Comparison of ENCODE assay signal across 23 cellular contexts in genomic region chr2:145156199-145156598, GRCh38.
A peak's percentile ranks its signal among the peaks of the same experiment; 100 is the strongest.
DNase-seq lines count a peak whose midpoint lies in the region; ATAC-seq, FAIRE-seq and TF ChIP-seq lines count a peak whose summit lies in the region.
"Had no signal": no experiment of that assay in that cellular context is flagged by ENCODE, and none has a peak within 500 bp of the region (broad histone marks: within the 10 kb centered on the region; RNA-seq: fewer than 3 reads in every experiment).

No MANE protein-coding gene starts in this region.

- peaks cover 22% of the 10 kb centered on the region for H3K4me1 Mint-ChIP-seq in mesothelial cell of epicardium
- H3K4me1 Mint-ChIP-seq in CD4-positive, alpha-beta T cell (ENCODE audit: low read depth) = no peaks in the 10 kb centered on the region
- H3K4me1 Mint-ChIP-seq: GM23338, T-cell had no signal

- no peak for FAIRE-seq in A549 (lab: Jason Lieb, UNC)
- no peak for FAIRE-seq in K562 (lab: Jason Lieb, UNC)
- FAIRE-seq: GM12878 had no signal

- no peaks in the 10 kb centered on the region for H3K27me3 ChIP-seq in K562 (ENCODE audit: control insufficient read depth in 2 of 2, insufficient read depth in 2 of 2, low read length in 2 of 2)
- no peaks in the 10 kb centered on the region for H3K27me3 ChIP-seq in CD4-positive, alpha-beta T cell (ENCODE audit: control insufficient read depth, insufficient read depth, low read length)
- H3K27me3 ChIP-seq: MG63 had no signal

- 55% methylated on average over 2 of the region's 2 CpGs for WGBS in A549 (ENCODE audit: missing lambda C conversion rate)
- 50% methylated on average over 2 of the region's 2 CpGs for WGBS in K562 (ENCODE audit: insufficient coverage, low coverage, missing lambda C conversion rate)

- H3K9me3 ChIP-seq in A549 = no peaks in the 10 kb centered on the region
- no peaks in the 10 kb centered on the region for H3K9me3 ChIP-seq in K562 (replicated peaks; ENCODE audit: control insufficient read depth, insufficient read depth, low read depth, low read length)
- peaks cover 4% of the 10 kb centered on the region for H3K9me3 ChIP-seq in CD4-positive, alpha-beta T cell (ENCODE audit: control insufficient read depth, low read length)

- no peaks in the 10 kb centered on the region for H4K20me1 ChIP-seq in K562 (replicated peaks; ENCODE audit: control insufficient read depth, insufficient read depth, low read length)

- no peak for TF ChIP-seq RAD21 in A549 (conservative IDR thresholded peaks at IDR 0.05 in 1 of 2, IDR thresholded peaks at IDR 0.05 in 1 of 2)
- TF ChIP-seq RAD21 in K562 (CRISPR knock-in tag; conservative IDR thresholded peaks at IDR 0.05 in 1 of 2, IDR thresholded peaks at IDR 0.05 in 1 of 2) = no peak

- H3K4me3 Mint-ChIP-seq in mesothelial cell of epicardium = no peak overlapping the region
- H3K4me3 Mint-ChIP-seq in CD4-positive, alpha-beta T cell = no peak overlapping the region
- H3K4me3 Mint-ChIP-seq: B cell, CD14-positive monocyte, GM23338, T-cell had no signal

- TF ChIP-seq POLR2A in A549 (IDR thresholded peaks at IDR 0.05; ENCODE audit: low read length) (no peak), K562 (conservative IDR thresholded peaks at IDR 0.05) (no peak)

- H3K9ac ChIP-seq in K562 (ENCODE audit: insufficient read depth in 1 of 2, low read depth in 2 of 2, low read length in 2 of 2) = no peak overlapping the region

- H3K36me3 ChIP-seq in K562 (ENCODE audit: control insufficient read depth, insufficient read depth, low read length) = no peaks in the 10 kb centered on the region
- H3K36me3 ChIP-seq: MG63 had no signal

- peaks cover 27% of the 10 kb centered on the region for H3K4me1 ChIP-seq in A549
- H3K4me1 ChIP-seq in K562 (replicated peaks in 1 of 2; ENCODE audit: control insufficient read depth in 2 of 2, insufficient read depth in 2 of 2, low read length in 2 of 2) = no peaks in the 10 kb centered on the region

- peaks cover 22% of the 10 kb centered on the region for H3K9me3 Mint-ChIP-seq in mesothelial cell of epicardium
- peaks cover 7% of the 10 kb centered on the region for H3K9me3 Mint-ChIP-seq in CD4-positive, alpha-beta T cell
- H3K9me3 Mint-ChIP-seq: GM23338 had no signal

- peaks cover 7% of the 10 kb centered on the region for H3K36me3 Mint-ChIP-seq in mesothelial cell of epicardium
- H3K36me3 Mint-ChIP-seq in CD4-positive, alpha-beta T cell (ENCODE audit: low read depth) = no peaks in the 10 kb centered on the region
- H3K36me3 Mint-ChIP-seq: CD14-positive monocyte, T-cell had no signal

- no peaks in the 10 kb centered on the region for H3K27me3 Mint-ChIP-seq in mesothelial cell of epicardium (ENCODE audit: low read depth)
- no peaks in the 10 kb centered on the region for H3K27me3 Mint-ChIP-seq in CD4-positive, alpha-beta T cell
- H3K27me3 Mint-ChIP-seq: B cell, T-cell had no signal

- peak overlapping the region; percentile 49 for H2AFZ ChIP-seq in K562 (ENCODE audit: low read depth, low read length)
- H2AFZ ChIP-seq: GM23338, PC-9 had no signal

- CTCF ChIA-PET in A549 (lab: Yijun Ruan, JAX) = no interaction called here
- CTCF ChIA-PET in K562 (lab: Yijun Ruan, JAX; ENCODE audit: low intra/inter-chr PET ratio) = no interaction called here
- CTCF ChIA-PET in CD4-positive, alpha-beta T cell (lab: Charles Lee) = no interaction called here

- no peak overlapping the region for H3K4me3 ChIP-seq in A549
- no peak overlapping the region for H3K4me3 ChIP-seq in K562
- H3K4me3 ChIP-seq: GM12878, GM23338, MG63, PC-9 had no signal

- TF ChIP-seq EP300 in A549 (IDR thresholded peaks at IDR 0.05) (no peak), K562 (IDR thresholded peaks at IDR 0.05; ENCODE audit: low read length) (no peak)

- H3K4me2 ChIP-seq in A549 = peak overlapping the region; percentile 12; the same call in 1 of the 3 replicates
- H3K4me2 ChIP-seq in K562 (ENCODE audit: insufficient read depth, low read length) = no peak overlapping the region; the same call in 1 of the 2 replicates
- H3K4me2 ChIP-seq: GM23338, PC-9 had no signal

- no TSS peak for BruUV-seq in K562 (replicated peaks; lab: Mats Ljungman, UMichigan)

- DNase-seq in A549 (ENCODE audit: low read depth in 1 of 2, low spot score in 1 of 2) = no peak
- peak; percentile 33 for DNase-seq in LHCN-M2 (ENCODE audit: low read depth)
- DNase-seq in K562 (ENCODE audit: extremely low read depth in 1 of 4, low spot score in 3 of 4) = no peak
- DNase-seq in mesothelial cell of epicardium (ENCODE audit: low spot score in 2 of 2, unreplicated experiment in 2 of 2) = no peak
- DNase-seq in glomerular visceral epithelial cell (ENCODE audit: extremely low spot score) = no peak
- DNase-seq in CD4-positive, alpha-beta T cell = no peak
- DNase-seq in 8988T = no peak
- DNase-seq: HCEC 1CT, MG63, NCI-H1048, NCI-H1417 treated with DMSO at 0.1 percent for 48 hours, NCI-H187, NCI-H446 treated with DMSO at 0.1 percent for 48 hours, NCI-H526 treated with DMSO at 0.1 percent for 48 hours, PC-9, T-cell had no signal

- H3K27ac ChIP-seq in A549 = no peak overlapping the region
- H3K27ac ChIP-seq in K562 (ENCODE audit: extremely low read depth, low read depth, low read length) = no peak overlapping the region
- no peak overlapping the region for H3K27ac ChIP-seq in CD4-positive, alpha-beta T cell (ENCODE audit: low read depth, low read length)
- H3K27ac ChIP-seq: PC-9, RWPE1 had no signal

- peak overlapping the region; percentile 31 for H3K27ac Mint-ChIP-seq in mesothelial cell of epicardium
- H3K27ac Mint-ChIP-seq in CD4-positive, alpha-beta T cell = no peak overlapping the region
- H3K27ac Mint-ChIP-seq: B cell, CD14-positive monocyte, GM23338, T-cell had no signal

- POLR2A ChIA-PET in A549 (lab: Yijun Ruan, JAX) (no interaction called here), K562 (lab: Yijun Ruan, JAX) (interaction anchor here (1.4 kb wide), 1 partner anchor 10 kb away, joined by 5 read pairs; no protein-coding TSS in a partner anchor)
- POLR2A ChIA-PET in CD4-positive, alpha-beta T cell (lab: Charles Lee) = no interaction called here

- in situ Hi-C loops in K562 (cut with MboI) = no loop called here

- intact Hi-C loops in K562 (cut with micrococcal nuclease) = no loop called here
- intact Hi-C loops in CD4-positive, alpha-beta T cell (cut with DNase I, micrococcal nuclease) = no loop called here

- ATAC-seq in A549 (no peak), K562 (no peak), HG03460 (IDR thresholded peaks at IDR 0.05; ENCODE audit: unreplicated experiment) (no peak)
- no peak for ATAC-seq in CD4-positive, alpha-beta T cell (ENCODE audit: poor library complexity)
- ATAC-seq: GM12878, GM23338, SK-N-SH treated with all-trans-retinoic acid at 6 μM for 48 hours, T-cell had no signal

- H3K79me2 ChIP-seq in K562 (ENCODE audit: control insufficient read depth, insufficient read depth, low read length) = no peaks in the 10 kb centered on the region

- TF ChIP-seq CTCF in A549 (IDR thresholded peaks at IDR 0.05) (no peak), K562 (IDR thresholded peaks at IDR 0.05 in 2 of 3, conservative IDR thresholded peaks at IDR 0.05 in 1 of 3; ENCODE audit: insufficient read depth in 2 of 3, low read depth in 1 of 3, low read length in 3 of 3) (no peak), mesothelial cell of epicardium (IDR thresholded peaks at IDR 0.05; ENCODE audit: unreplicated experiment) (no peak)
- no peak for TF ChIP-seq CTCF in CD4-positive, alpha-beta T cell (IDR thresholded peaks at IDR 0.05)

- H3K9me1 ChIP-seq in K562 (ENCODE audit: control insufficient read depth, insufficient read depth, low read length) = no peaks in the 10 kb centered on the region

TF ChIP-seq in K562, 482 proteins besides CTCF, POLR2A, EP300 and RAD21:
- TF ChIP-seq HEY1 (CRISPR knock-in tag; IDR thresholded peaks at IDR 0.05; ENCODE audit: borderline replicate concordance) (no peak), ZBTB9 (CRISPR knock-in tag; IDR thresholded peaks at IDR 0.05) (peak; percentile 92)
